Comparison of ENCODE assay signal across 8 cellular contexts in genomic region chr2:219352448-219353023, GRCh38. TPM values are rescaled to one million over a fixed set of nuclear protein-coding genes. Genes with fewer than 3 reads are reported as not detected.
A peak's percentile ranks its signal among the peaks of the same experiment; 100 is the strongest.
DNase-seq lines count a peak whose midpoint lies in the region; ATAC-seq and TF ChIP-seq lines count a peak whose summit lies in the region.

No MANE protein-coding gene starts in this region.

- H3K9me3 Mint-ChIP-seq in endothelial cell (ENCODE audit: unreplicated experiment), result no peaks in the 10 kb centered on the region

- H3K4me3 ChIP-seq in vagina, result no peak overlapping the region

- no peaks in the 10 kb centered on the region for H3K36me3 Mint-ChIP-seq in endothelial cell (ENCODE audit: low read depth, unreplicated experiment)

- DNase-seq in DMS53 treated with DMSO at 0.1 percent for 48 hours (lab: John Stamatoyannopoulos, UW; ENCODE audit: unreplicated experiment) (peak; percentile 35), NCI-H82 treated with DMSO at 0.1 percent for 48 hours (lab: John Stamatoyannopoulos, UW; ENCODE audit: unreplicated experiment) (peak; percentile 11), endothelial cell (ENCODE audit: low spot score) (peak; percentile 84), myocyte (ENCODE audit: low read depth) (peak; percentile 56), vagina (ENCODE audit: extremely low spot score in 2 of 2) (no peak)
- peak; percentile 18 to 21 for DNase-seq in activated CD8-positive, alpha-beta memory T cell treated with anti-CD3 and anti-CD28 coated beads for 4 hours (ENCODE audit: low read depth in 2 of 2)
- DNase-seq in stimulated activated naive CD4-positive, alpha-beta T cell treated with Interleukin-2 at 50 U/mL for 16 hours (lab: John Stamatoyannopoulos, UW), result peak; percentile 44

- peak; percentile 58 for ATAC-seq in HG03066 (IDR thresholded peaks at IDR 0.05; ENCODE audit: low read depth, unreplicated experiment)

- no peak for TF ChIP-seq POLR2A in vagina (IDR thresholded peaks at IDR 0.05)

- no peaks in the 10 kb centered on the region for H3K9me3 ChIP-seq in vagina

- intact Hi-C loops in vagina (cut with DNase I), result no loop called here

- no peaks in the 10 kb centered on the region for H3K27me3 ChIP-seq in vagina

- H3K4me1 ChIP-seq in vagina, result no peaks in the 10 kb centered on the region

- H3K4me1 Mint-ChIP-seq in endothelial cell (ENCODE audit: unreplicated experiment), result no peaks in the 10 kb centered on the region

- no peak overlapping the region for H3K4me3 Mint-ChIP-seq in endothelial cell (ENCODE audit: unreplicated experiment)

- H3K27ac ChIP-seq in vagina, result no peak overlapping the region

- peak; percentile 85 for TF ChIP-seq CTCF in endothelial cell (IDR thresholded peaks at IDR 0.05; ENCODE audit: unreplicated experiment)
- TF ChIP-seq CTCF in vagina (IDR thresholded peaks at IDR 0.05), result peak in 1 of 3 experiments; percentile 28

- H3K36me3 ChIP-seq in vagina, result no peaks in the 10 kb centered on the region

- H3K27ac Mint-ChIP-seq in endothelial cell (ENCODE audit: unreplicated experiment), result no peak overlapping the region

- H3K27me3 Mint-ChIP-seq in endothelial cell (ENCODE audit: unreplicated experiment), result peaks cover 13% of the 10 kb centered on the region

RNA-seq across cellular contexts. Expression of gene RESP18, which starts 20.0 kb away (rescaled TPM):
- total RNA-seq in endothelial cell (ENCODE audit: unreplicated experiment), result not detected
- total RNA-seq in myocyte, result not detected in 2 replicates
- polyA plus RNA-seq in myocyte (2012), result not detected
- total RNA-seq in vagina, result not detected

RNA-seq across cellular contexts. Expression of gene DNPEP, which starts 35.2 kb away (rescaled TPM):
- total RNA-seq in endothelial cell (ENCODE audit: unreplicated experiment), result 49.6 TPM
- total RNA-seq in myocyte, result 61.4 and 65.3 TPM in 2 replicates
- polyA plus RNA-seq in myocyte (2012), result 74.2 TPM
- 62.9 TPM for total RNA-seq in vagina

RNA-seq across cellular contexts. Expression of gene PTPRN, which starts 43.3 kb away (rescaled TPM):
- total RNA-seq in endothelial cell (ENCODE audit: unreplicated experiment) (1.1 TPM), myocyte (0.24 and 0.68 TPM in 2 replicates), vagina (7.6 TPM)
- polyA plus RNA-seq in myocyte (2012), result 0.15 TPM

Comparison
In these comparisons a context has a peak if more than half of its experiments do, and no peak if none do; other contexts are left out.
1. DNase-seq: peak in DMS53 treated with DMSO at 0.1 percent for 48 hours (single experiment), NCI-H82 treated with DMSO at 0.1 percent for 48 hours (single experiment), activated CD8-positive, alpha-beta memory T cell treated with anti-CD3 and anti-CD28 coated beads for 4 hours (2 of 2), endothelial cell (single experiment), myocyte (single experiment) and stimulated activated naive CD4-positive, alpha-beta T cell treated with Interleukin-2 at 50 U/mL for 16 hours (single experiment); none in vagina (0 of 2).